ENCODE assay signal across 8 cellular contexts in the genomic region with DNA sequence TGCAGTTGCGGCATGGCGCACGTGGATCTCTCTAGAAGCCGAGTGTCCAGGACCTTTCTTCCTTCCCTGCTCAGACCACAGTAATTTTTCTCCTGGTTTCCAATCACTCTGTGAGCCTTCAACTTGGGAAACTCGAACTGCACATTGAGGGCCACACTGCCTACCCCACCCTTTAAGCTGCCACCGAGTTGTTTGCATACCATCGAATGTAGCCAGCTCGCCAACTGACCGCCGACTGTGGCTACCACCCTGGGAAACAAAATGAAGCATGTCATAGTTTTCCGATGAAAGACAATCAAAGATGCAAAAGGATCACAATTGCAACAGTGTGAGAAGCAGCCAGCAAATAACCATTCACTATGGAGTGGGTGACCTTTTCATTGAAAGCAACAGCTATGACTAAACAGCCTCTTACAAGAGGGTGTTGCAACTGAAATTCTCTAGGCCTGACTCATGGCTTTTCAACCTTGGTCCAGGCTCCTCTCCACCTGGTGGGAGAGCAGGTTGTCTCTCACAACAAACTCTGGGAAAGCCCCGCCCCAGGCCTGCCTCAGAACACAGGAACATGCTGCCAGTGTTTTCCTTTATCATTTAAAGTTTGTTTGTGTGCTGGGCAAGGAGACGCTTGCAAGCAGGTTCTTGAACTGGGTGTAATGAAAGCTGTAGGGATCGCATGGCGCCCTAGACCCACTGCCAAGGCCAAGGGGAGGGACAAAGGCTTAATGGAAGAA.
DNase-seq lines count a peak whose midpoint lies in the region; ATAC-seq and TF ChIP-seq lines count a peak whose summit lies in the region.

No MANE protein-coding gene starts in this region.

- no peaks in the 10 kb centered on the region for H3K9me3 Mint-ChIP-seq in endothelial cell (ENCODE audit: unreplicated experiment)

- no peaks in the 10 kb centered on the region for H3K9me3 ChIP-seq in HUES6 (ENCODE audit: control insufficient read depth, insufficient read depth, low read depth, low read length)
- peaks cover 4% of the 10 kb centered on the region for H3K9me3 ChIP-seq in mesenchymal stem cell (ENCODE audit: control insufficient read depth, low read length)

- H3K18ac ChIP-seq in mesenchymal stem cell (ENCODE audit: low read depth in 1 of 2, low read length in 2 of 2) = peak overlapping the region; percentile 44 to 68

- no peaks in the 10 kb centered on the region for H3K36me3 Mint-ChIP-seq in endothelial cell (ENCODE audit: low read depth, unreplicated experiment)

- H3K27me3 Mint-ChIP-seq in endothelial cell (ENCODE audit: unreplicated experiment) = peaks cover 4% of the 10 kb centered on the region

- ATAC-seq in HG02973 (IDR thresholded peaks at IDR 0.05; ENCODE audit: unreplicated experiment) = no peak
- ATAC-seq in GM21360 (IDR thresholded peaks at IDR 0.05; ENCODE audit: unreplicated experiment) = no peak

- H3K27ac ChIP-seq in HUES6 (ENCODE audit: low read depth, low read length) (peak overlapping the region; percentile 78; the same call in 1 of the 2 replicates), mesenchymal stem cell (ENCODE audit: low read length, poor library complexity, severe bottlenecking) (peak overlapping the region; percentile 49)

- peak overlapping the region in 1 of 2 experiments; percentile 13 for H3K4ac ChIP-seq in mesenchymal stem cell (ENCODE audit: low read depth in 1 of 2, low read length in 2 of 2)

- H2AFZ ChIP-seq in mesenchymal stem cell (ENCODE audit: low read depth, low read length) = no peak overlapping the region

- H3K79me1 ChIP-seq in mesenchymal stem cell (replicated peaks; ENCODE audit: low read length, poor library complexity, severe bottlenecking) = no peaks in the 10 kb centered on the region

- peak overlapping the region in 1 of 2 experiments; percentile 77 for H3K14ac ChIP-seq in mesenchymal stem cell (ENCODE audit: low read length in 2 of 2)

- no peak overlapping the region for H2BK5ac ChIP-seq in mesenchymal stem cell (ENCODE audit: low read depth, low read length, poor library complexity, severe bottlenecking)

- H2AK5ac ChIP-seq in mesenchymal stem cell (ENCODE audit: low read length, severe bottlenecking) = peak overlapping the region; percentile 45

- H3K4me3 Mint-ChIP-seq in endothelial cell (ENCODE audit: unreplicated experiment) = no peak overlapping the region

- 70% methylated on average over 15 of the region's 15 CpGs for WGBS in mesenchymal stem cell

- H3K4me3 ChIP-seq in HUES6 (ENCODE audit: low read depth, low read length) = 0 out of 2 replicates have a peak overlapping the region, but pooled peaks have one; percentile 7
- H3K4me3 ChIP-seq in cardiac fibroblast (replicated peaks in 1 of 2; ENCODE audit: low read depth in 2 of 2, low read length in 2 of 2) = no peak overlapping the region
- no peak overlapping the region for H3K4me3 ChIP-seq in mesenchymal stem cell (ENCODE audit: insufficient read depth in 1 of 2, low read depth in 1 of 2, low read length in 2 of 2)

- H3K4me1 Mint-ChIP-seq in endothelial cell (ENCODE audit: unreplicated experiment) = peaks cover 4% of the 10 kb centered on the region

- H3K27me3 ChIP-seq in HUES6 (ENCODE audit: control insufficient read depth, insufficient read depth, low read length) = no peaks in the 10 kb centered on the region
- no peaks in the 10 kb centered on the region for H3K27me3 ChIP-seq in mesenchymal stem cell (ENCODE audit: control insufficient read depth in 1 of 2, insufficient read depth in 1 of 2, low read length in 2 of 2)

- peaks cover 17% of the 10 kb centered on the region for H3K4me1 ChIP-seq in HUES6 (ENCODE audit: control insufficient read depth, insufficient read depth, low read length)
- H3K4me1 ChIP-seq in mesenchymal stem cell (ENCODE audit: control insufficient read depth, insufficient read depth, low read depth, low read length) = peaks cover 10% of the 10 kb centered on the region

- no peak overlapping the region for H4K91ac ChIP-seq in mesenchymal stem cell (ENCODE audit: low read length)

- peak overlapping the region; percentile 4 for H2BK120ac ChIP-seq in mesenchymal stem cell (ENCODE audit: low read depth, low read length)

- H3K36me3 ChIP-seq in HUES6 (ENCODE audit: control insufficient read depth, insufficient read depth, low read length) = no peaks in the 10 kb centered on the region
- H3K36me3 ChIP-seq in mesenchymal stem cell (ENCODE audit: control insufficient read depth in 1 of 2, insufficient read depth in 2 of 2, low read depth in 1 of 2, low read length in 2 of 2) = no peaks in the 10 kb centered on the region

- H4K8ac ChIP-seq in mesenchymal stem cell (ENCODE audit: low read length) = peak overlapping the region; percentile 10

- no peak overlapping the region for H3K4me2 ChIP-seq in mesenchymal stem cell (ENCODE audit: low read length, poor library complexity, severe bottlenecking)

- DNase-seq in AG08395 (ENCODE audit: low spot score) = peak; percentile 86
- DNase-seq in cardiac fibroblast (ENCODE audit: low read depth in 2 of 2) = peak; percentile 90 to 99
- DNase-seq in mesenchymal stem cell = peak; percentile 97
- DNase-seq in activated naive CD4-positive, alpha-beta T cell treated with anti-CD3 and anti-CD28 coated beads, Interleukin-2, amount 50 U/mL, for 16 hours = no peak
- DNase-seq in endothelial cell (ENCODE audit: low spot score) = no peak

- H3K27ac Mint-ChIP-seq in endothelial cell (ENCODE audit: unreplicated experiment) = no peak overlapping the region

- no peak overlapping the region for H3K23ac ChIP-seq in mesenchymal stem cell (ENCODE audit: low read length in 2 of 2)

- H2BK15ac ChIP-seq in mesenchymal stem cell (ENCODE audit: low read depth, poor library complexity, severe bottlenecking) = no peak overlapping the region

- peak overlapping the region in 1 of 2 experiments; percentile 57 for H2BK12ac ChIP-seq in mesenchymal stem cell (ENCODE audit: low read length in 2 of 2)

- TF ChIP-seq CTCF in cardiac fibroblast (IDR thresholded peaks at IDR 0.05; ENCODE audit: low read depth, low read length) (peak; percentile 13), endothelial cell (IDR thresholded peaks at IDR 0.05; ENCODE audit: unreplicated experiment) (no peak)

- H3K9ac ChIP-seq in HUES6 (ENCODE audit: low read length) (peak overlapping the region; percentile 36), mesenchymal stem cell (ENCODE audit: low read length) (no peak overlapping the region)

Comparison
In these comparisons a context has a peak if more than half of its experiments do, and no peak if none do; other contexts are left out.
1. DNase-seq: peak in AG08395 (single experiment), cardiac fibroblast (2 of 2) and mesenchymal stem cell (single experiment); none in activated naive CD4-positive, alpha-beta T cell treated with anti-CD3 and anti-CD28 coated beads, Interleukin-2, amount 50 U/mL, for 16 hours (single experiment) and endothelial cell (single experiment).